In genomic region chr22:46046299-46046685, GRCh38 we compare ENCODE assay signal across 12 cellular contexts.
DNase-seq lines count a peak whose midpoint lies in the region; ATAC-seq and TF ChIP-seq lines count a peak whose summit lies in the region.
"Had no signal": no experiment of that assay in that cellular context is flagged by ENCODE, and none has a peak within 500 bp of the region (broad histone marks: within the 10 kb centered on the region; RNA-seq: fewer than 3 reads in every experiment).

No MANE protein-coding gene starts in this region.

- no peak for ATAC-seq in HG03159 (IDR thresholded peaks at IDR 0.05; ENCODE audit: unreplicated experiment)

- no peak for DNase-seq in RWPE1 (ENCODE audit: low spot score)
- no peak for DNase-seq in coronary artery (ENCODE audit: low spot score)
- no peak for DNase-seq in H4 (ENCODE audit: low spot score)
- DNase-seq in SW480 (ENCODE audit: low spot score): no peak
- no peak for DNase-seq in cerebellar cortex (ENCODE audit: low spot score)
- DNase-seq: activated gamma-delta T cell treated with Interleukin-2 at 50 U/mL for 16 hours; H9; NCI-H1092; stimulated activated CD4-positive, alpha-beta T cell treated with anti-CD3 and anti-CD28 coated beads, Interleukin-15, amount 100 ng/mL, for 24 hours had no signal

- POLR2A ChIA-PET in RWPE1 (lab: Yijun Ruan, JAX; ENCODE audit: low non-redundant PET): no interaction called here

- H3K4me3 ChIP-seq in coronary artery (peak overlapping the region; percentile 85), mucosa of rectum (ENCODE audit: low read length in 2 of 2) (peak overlapping the region; percentile 73 to 80)

- H3K4me1 ChIP-seq in mucosa of rectum (ENCODE audit: control insufficient read depth in 2 of 2, insufficient read depth in 2 of 2, low read length in 2 of 2): peaks cover 46 to 47% of the 10 kb centered on the region in 2 donors

- peaks cover 3 to 7% of the 10 kb centered on the region in 2 donors for H3K36me3 ChIP-seq in mucosa of rectum (ENCODE audit: control insufficient read depth in 2 of 2, insufficient read depth in 2 of 2, low read length in 2 of 2)

- H3K9me3 ChIP-seq in mucosa of rectum (ENCODE audit: control insufficient read depth in 2 of 2, low read length in 2 of 2): no peaks in the 10 kb centered on the region

- TF ChIP-seq CTCF in RWPE1 (conservative IDR thresholded peaks at IDR 0.05; ENCODE audit: low read depth) (no peak), coronary artery (IDR thresholded peaks at IDR 0.05) (no peak)

- H3K9ac ChIP-seq in mucosa of rectum (ENCODE audit: low read depth in 1 of 2, low read length in 2 of 2): peak overlapping the region; percentile 86 to 90

- H3K27me3 ChIP-seq in mucosa of rectum (ENCODE audit: control insufficient read depth in 2 of 2, insufficient read depth in 2 of 2, low read length in 2 of 2): no peaks in the 10 kb centered on the region

- CTCF ChIA-PET in RWPE1 (lab: Yijun Ruan, JAX): no interaction called here

- peak overlapping the region; percentile 100 for H3K27ac ChIP-seq in RWPE1
- H3K27ac ChIP-seq in coronary artery: peak overlapping the region; percentile 94 to 95
- H3K27ac ChIP-seq in mucosa of rectum (ENCODE audit: low read depth in 2 of 2, low read length in 2 of 2): peak overlapping the region; percentile 49 to 92
- peak overlapping the region; percentile 96 for H3K27ac ChIP-seq in temporal lobe (ENCODE audit: low read depth, low read length)
